In genomic region chr14:99242816-99243795, GRCh38 we compare ENCODE assay signal across 2 cellular contexts.
TF ChIP-seq lines count a peak whose summit lies in the region.

No MANE protein-coding gene starts in this region.

TF ChIP-seq in WTC11, 78 proteins besides CTCF, POLR2A, EP300 and RAD21 (continued from another document and continues in another):
- TF ChIP-seq MAX (CRISPR knock-in tag; IDR thresholded peaks at IDR 0.05): no peak
- no peak for TF ChIP-seq E2F5 (CRISPR knock-in tag; IDR thresholded peaks at IDR 0.05)
- TF ChIP-seq ZNF396 (CRISPR knock-in tag; IDR thresholded peaks at IDR 0.05; ENCODE audit: borderline replicate concordance): no peak
- no peak for TF ChIP-seq ZNF121 (CRISPR knock-in tag; IDR thresholded peaks at IDR 0.05)
- TF ChIP-seq ETV6 (CRISPR knock-in tag; IDR thresholded peaks at IDR 0.05): no peak
- no peak for TF ChIP-seq PRDM15 (CRISPR knock-in tag; IDR thresholded peaks at IDR 0.05)
- no peak for TF ChIP-seq RORB (CRISPR knock-in tag; IDR thresholded peaks at IDR 0.05)
- no peak for TF ChIP-seq GRHL2 (CRISPR knock-in tag; IDR thresholded peaks at IDR 0.05; ENCODE audit: insufficient replicate concordance, severe bottlenecking)
- TF ChIP-seq, protein P1, sequence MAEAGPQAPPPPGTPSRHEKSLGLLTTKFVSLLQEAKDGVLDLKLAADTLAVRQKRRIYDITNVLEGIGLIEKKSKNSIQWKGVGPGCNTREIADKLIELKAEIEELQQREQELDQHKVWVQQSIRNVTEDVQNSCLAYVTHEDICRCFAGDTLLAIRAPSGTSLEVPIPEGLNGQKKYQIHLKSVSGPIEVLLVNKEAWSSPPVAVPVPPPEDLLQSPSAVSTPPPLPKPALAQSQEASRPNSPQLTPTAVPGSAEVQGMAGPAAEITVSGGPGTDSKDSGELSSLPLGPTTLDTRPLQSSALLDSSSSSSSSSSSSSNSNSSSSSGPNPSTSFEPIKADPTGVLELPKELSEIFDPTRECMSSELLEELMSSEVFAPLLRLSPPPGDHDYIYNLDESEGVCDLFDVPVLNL (CRISPR knock-in tag; IDR thresholded peaks at IDR 0.05; ENCODE audit: borderline replicate concordance, low read depth): no peak
- no peak for TF ChIP-seq ZNF232 (CRISPR knock-in tag; IDR thresholded peaks at IDR 0.05)
- TF ChIP-seq SMAD4 (CRISPR knock-in tag; IDR thresholded peaks at IDR 0.05): no peak
- no peak for TF ChIP-seq SOX15 (CRISPR knock-in tag; IDR thresholded peaks at IDR 0.05)
- TF ChIP-seq, protein P2, sequence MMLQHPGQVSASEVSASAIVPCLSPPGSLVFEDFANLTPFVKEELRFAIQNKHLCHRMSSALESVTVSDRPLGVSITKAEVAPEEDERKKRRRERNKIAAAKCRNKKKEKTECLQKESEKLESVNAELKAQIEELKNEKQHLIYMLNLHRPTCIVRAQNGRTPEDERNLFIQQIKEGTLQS (CRISPR knock-in tag; conservative IDR thresholded peaks at IDR 0.05): no peak
- TF ChIP-seq, protein P3, sequence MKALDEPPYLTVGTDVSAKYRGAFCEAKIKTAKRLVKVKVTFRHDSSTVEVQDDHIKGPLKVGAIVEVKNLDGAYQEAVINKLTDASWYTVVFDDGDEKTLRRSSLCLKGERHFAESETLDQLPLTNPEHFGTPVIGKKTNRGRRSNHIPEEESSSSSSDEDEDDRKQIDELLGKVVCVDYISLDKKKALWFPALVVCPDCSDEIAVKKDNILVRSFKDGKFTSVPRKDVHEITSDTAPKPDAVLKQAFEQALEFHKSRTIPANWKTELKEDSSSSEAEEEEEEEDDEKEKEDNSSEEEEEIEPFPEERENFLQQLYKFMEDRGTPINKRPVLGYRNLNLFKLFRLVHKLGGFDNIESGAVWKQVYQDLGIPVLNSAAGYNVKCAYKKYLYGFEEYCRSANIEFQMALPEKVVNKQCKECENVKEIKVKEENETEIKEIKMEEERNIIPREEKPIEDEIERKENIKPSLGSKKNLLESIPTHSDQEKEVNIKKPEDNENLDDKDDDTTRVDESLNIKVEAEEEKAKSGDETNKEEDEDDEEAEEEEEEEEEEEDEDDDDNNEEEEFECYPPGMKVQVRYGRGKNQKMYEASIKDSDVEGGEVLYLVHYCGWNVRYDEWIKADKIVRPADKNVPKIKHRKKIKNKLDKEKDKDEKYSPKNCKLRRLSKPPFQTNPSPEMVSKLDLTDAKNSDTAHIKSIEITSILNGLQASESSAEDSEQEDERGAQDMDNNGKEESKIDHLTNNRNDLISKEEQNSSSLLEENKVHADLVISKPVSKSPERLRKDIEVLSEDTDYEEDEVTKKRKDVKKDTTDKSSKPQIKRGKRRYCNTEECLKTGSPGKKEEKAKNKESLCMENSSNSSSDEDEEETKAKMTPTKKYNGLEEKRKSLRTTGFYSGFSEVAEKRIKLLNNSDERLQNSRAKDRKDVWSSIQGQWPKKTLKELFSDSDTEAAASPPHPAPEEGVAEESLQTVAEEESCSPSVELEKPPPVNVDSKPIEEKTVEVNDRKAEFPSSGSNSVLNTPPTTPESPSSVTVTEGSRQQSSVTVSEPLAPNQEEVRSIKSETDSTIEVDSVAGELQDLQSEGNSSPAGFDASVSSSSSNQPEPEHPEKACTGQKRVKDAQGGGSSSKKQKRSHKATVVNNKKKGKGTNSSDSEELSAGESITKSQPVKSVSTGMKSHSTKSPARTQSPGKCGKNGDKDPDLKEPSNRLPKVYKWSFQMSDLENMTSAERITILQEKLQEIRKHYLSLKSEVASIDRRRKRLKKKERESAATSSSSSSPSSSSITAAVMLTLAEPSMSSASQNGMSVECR (CRISPR knock-in tag; IDR thresholded peaks at IDR 0.05; ENCODE audit: borderline replicate concordance): no peak

TF ChIP-seq in H1, 55 proteins besides CTCF, POLR2A, EP300 and RAD21 (continued from another document):
- TF ChIP-seq E2F6 (IDR thresholded peaks at IDR 0.05) (no peak), SIRT6 (IDR thresholded peaks at IDR 0.05; ENCODE audit: low read length) (no peak), CTBP2 (IDR thresholded peaks at IDR 0.05; ENCODE audit: borderline replicate concordance, insufficient read depth, insufficient read length, low read length) (no peak), YY1 (IDR thresholded peaks at IDR 0.05; ENCODE audit: low read depth, low read length) (no peak), ASH2L (IDR thresholded peaks at IDR 0.05; ENCODE audit: low read length) (no peak), CBX8 (IDR thresholded peaks at IDR 0.05; ENCODE audit: borderline replicate concordance, low read depth, low read length) (no peak), PHF8 (conservative IDR thresholded peaks at IDR 0.05; ENCODE audit: low read depth, low read length) (no peak), TAF7 (optimal IDR thresholded peaks at IDR 0.05; ENCODE audit: borderline replicate concordance, low read depth, low read length) (no peak), JUND (IDR thresholded peaks at IDR 0.05; ENCODE audit: low read length) (no peak), EZH2 (IDR thresholded peaks at IDR 0.05; ENCODE audit: low read depth, low read length, severe bottlenecking) (no peak), USF2 (IDR thresholded peaks at IDR 0.05; ENCODE audit: low read length) (no peak), SRF (IDR thresholded peaks at IDR 0.05; ENCODE audit: low read depth, low read length) (no peak)
